9 cellular contexts compared by ENCODE assay signal in genomic region chr6:1390805-1391511, GRCh38. TPM values are rescaled to one million over a fixed set of nuclear protein-coding genes. Genes with fewer than 3 reads are reported as not detected.
DNase-seq lines count a peak whose midpoint lies in the region; ATAC-seq and TF ChIP-seq lines count a peak whose summit lies in the region.
"Had no signal": no experiment of that assay in that cellular context is flagged by ENCODE, and none has a peak within 500 bp of the region (broad histone marks: within the 10 kb centered on the region; RNA-seq: fewer than 3 reads in every experiment).

No MANE protein-coding gene starts in this region.

- no peak for ATAC-seq in GM18505 (IDR thresholded peaks at IDR 0.05; ENCODE audit: unreplicated experiment)

- no peak for TF ChIP-seq POLR2A in GM18505 (IDR thresholded peaks at IDR 0.05; ENCODE audit: borderline replicate concordance, extremely low read depth, insufficient read depth, insufficient read length)

- POLR2A ChIA-PET in HEK293T (lab: Yijun Ruan, JAX) = interaction anchor here (0.9 to 1.1 kb wide), 2 partner anchors 11 to 32 kb away, joined by 3 read pairs; no protein-coding TSS in a partner anchor
- POLR2A ChIA-PET in activated CD4-positive, alpha-beta memory T cell treated with anti-CD3 and anti-CD28 coated beads, Interleukin-2, amount 10 ng/mL, durations not matched to agents 7 days and 5 days (lab: Charles Lee) = interaction anchor here (0.5 kb wide), 1 partner anchor 25 kb away, joined by 3 read pairs; no protein-coding TSS in a partner anchor

- H3K27ac Mint-ChIP-seq in nephron = no peak overlapping the region
- no peak overlapping the region for H3K27ac Mint-ChIP-seq in activated T-helper 1 cell treated with anti-CD3 and anti-CD28 coated beads, Interleukin-12 subunit alpha, Interleukin-12 subunit beta, Interleukin-2, Interleukin-4 antibody, amounts not matched to agents 30 ng/mL and 10 ng/mL and 1 ng/mL, durations not matched to agents 14 hours and 24 hours and 36 hours
- H3K27ac Mint-ChIP-seq in activated CD4-positive, alpha-beta memory T cell treated with anti-CD3 and anti-CD28 coated beads, Interleukin-2, amount 10 ng/mL, durations not matched to agents 7 days and 5 days = no peak overlapping the region

- peak overlapping the region; percentile 70 for H3K4me3 ChIP-seq in AG09309 (ENCODE audit: control insufficient read depth, low read depth, low read length)
- H3K4me3 ChIP-seq in duodenal mucosa (ENCODE audit: low read depth in 1 of 2, low read length in 2 of 2) = peak overlapping the region; percentile 42 to 66

- H3K9me3 ChIP-seq in duodenal mucosa (ENCODE audit: control insufficient read depth in 1 of 2, low read length in 2 of 2) = no peaks in the 10 kb centered on the region

- CTCF ChIA-PET in HEK293T (lab: Yijun Ruan, JAX) = interaction anchor here (0.7 kb wide), 1 partner anchor 33 kb away, joined by 3 read pairs; no protein-coding TSS in a partner anchor
- CTCF ChIA-PET in activated CD4-positive, alpha-beta memory T cell treated with anti-CD3 and anti-CD28 coated beads, Interleukin-2, amount 10 ng/mL, durations not matched to agents 7 days and 5 days (lab: Charles Lee) = no interaction called here

- peak overlapping the region; percentile 1 to 16 for H3K9ac ChIP-seq in duodenal mucosa (ENCODE audit: low read depth in 1 of 2, low read length in 2 of 2)

- peaks cover 80% of the 10 kb centered on the region in 2 donors for H3K27me3 ChIP-seq in duodenal mucosa (ENCODE audit: control insufficient read depth in 1 of 2, insufficient read depth in 2 of 2, low read length in 2 of 2)

- peaks cover 93% of the 10 kb centered on the region for H3K27me3 Mint-ChIP-seq in nephron (ENCODE audit: low read depth)
- peaks cover 76% of the 10 kb centered on the region for H3K27me3 Mint-ChIP-seq in activated T-helper 1 cell treated with anti-CD3 and anti-CD28 coated beads, Interleukin-12 subunit alpha, Interleukin-12 subunit beta, Interleukin-2, Interleukin-4 antibody, amounts not matched to agents 30 ng/mL and 10 ng/mL and 1 ng/mL, durations not matched to agents 14 hours and 24 hours and 36 hours (ENCODE audit: insufficient read depth)
- peaks cover 78% of the 10 kb centered on the region for H3K27me3 Mint-ChIP-seq in activated CD4-positive, alpha-beta memory T cell treated with anti-CD3 and anti-CD28 coated beads, Interleukin-2, amount 10 ng/mL, durations not matched to agents 7 days and 5 days

- TF ChIP-seq CTCF in AG09309 (IDR thresholded peaks at IDR 0.05; ENCODE audit: control insufficient read depth, insufficient read depth, low read depth, low read length, missing control alignments) (no peak), nephron (IDR thresholded peaks at IDR 0.05; ENCODE audit: unreplicated experiment in 3 of 3) (no peak)

- H3K4me1 ChIP-seq in duodenal mucosa (ENCODE audit: control insufficient read depth in 1 of 2, insufficient read depth in 2 of 2, low read length in 2 of 2) = no peaks in the 10 kb centered on the region

- H3K36me3 Mint-ChIP-seq in nephron (ENCODE audit: low read depth) = no peaks in the 10 kb centered on the region
- no peaks in the 10 kb centered on the region for H3K36me3 Mint-ChIP-seq in activated T-helper 1 cell treated with anti-CD3 and anti-CD28 coated beads, Interleukin-12 subunit alpha, Interleukin-12 subunit beta, Interleukin-2, Interleukin-4 antibody, amounts not matched to agents 30 ng/mL and 10 ng/mL and 1 ng/mL, durations not matched to agents 14 hours and 24 hours and 36 hours (ENCODE audit: low read depth)
- H3K36me3 Mint-ChIP-seq in activated CD4-positive, alpha-beta memory T cell treated with anti-CD3 and anti-CD28 coated beads, Interleukin-2, amount 10 ng/mL, durations not matched to agents 7 days and 5 days (ENCODE audit: low read depth) = peaks cover 3% of the 10 kb centered on the region

- peaks cover 24% of the 10 kb centered on the region for H3K4me1 Mint-ChIP-seq in nephron
- H3K4me1 Mint-ChIP-seq in activated T-helper 1 cell treated with anti-CD3 and anti-CD28 coated beads, Interleukin-12 subunit alpha, Interleukin-12 subunit beta, Interleukin-2, Interleukin-4 antibody, amounts not matched to agents 30 ng/mL and 10 ng/mL and 1 ng/mL, durations not matched to agents 14 hours and 24 hours and 36 hours (ENCODE audit: low read depth) = no peaks in the 10 kb centered on the region
- H3K4me1 Mint-ChIP-seq in activated CD4-positive, alpha-beta memory T cell treated with anti-CD3 and anti-CD28 coated beads, Interleukin-2, amount 10 ng/mL, durations not matched to agents 7 days and 5 days = peaks cover 16% of the 10 kb centered on the region

- H3K4me3 Mint-ChIP-seq in nephron = peak overlapping the region; percentile 56 to 59 (median 56)
- H3K4me3 Mint-ChIP-seq in activated T-helper 1 cell treated with anti-CD3 and anti-CD28 coated beads, Interleukin-12 subunit alpha, Interleukin-12 subunit beta, Interleukin-2, Interleukin-4 antibody, amounts not matched to agents 30 ng/mL and 10 ng/mL and 1 ng/mL, durations not matched to agents 14 hours and 24 hours and 36 hours = no peak overlapping the region
- H3K4me3 Mint-ChIP-seq in activated CD4-positive, alpha-beta memory T cell treated with anti-CD3 and anti-CD28 coated beads, Interleukin-2, amount 10 ng/mL, durations not matched to agents 7 days and 5 days = no peak overlapping the region

- DNase-seq in AG09309 (ENCODE audit: low read depth) (no peak), HEK293T (ENCODE audit: extremely low spot score) (no peak), NCI-H2029 treated with DMSO at 0.1 percent for 48 hours (lab: John Stamatoyannopoulos, UW) (no peak)
- DNase-seq in activated T-helper 1 cell treated with anti-CD3 and anti-CD28 coated beads, Interleukin-12 subunit alpha, Interleukin-12 subunit beta, Interleukin-2, Interleukin-4 antibody, amounts not matched to agents 30 ng/mL and 10 ng/mL and 1 ng/mL, durations not matched to agents 14 hours and 24 hours and 36 hours (ENCODE audit: low spot score) = no peak
- no peak for DNase-seq in activated CD4-positive, alpha-beta memory T cell treated with anti-CD3 and anti-CD28 coated beads, Interleukin-2, amount 10 ng/mL, durations not matched to agents 7 days and 5 days

- no peaks in the 10 kb centered on the region for H3K36me3 ChIP-seq in duodenal mucosa (ENCODE audit: control insufficient read depth in 1 of 2, insufficient read depth in 2 of 2, low read length in 2 of 2)

- intact Hi-C loops in activated T-helper 1 cell treated with anti-CD3 and anti-CD28 coated beads, Interleukin-12 subunit alpha, Interleukin-12 subunit beta, Interleukin-2, Interleukin-4 antibody, amounts not matched to agents 30 ng/mL and 10 ng/mL and 1 ng/mL, durations not matched to agents 14 hours and 24 hours and 36 hours (cut with micrococcal nuclease) = no loop called here

- peak overlapping the region; percentile 11 for H3K27ac ChIP-seq in duodenal mucosa (ENCODE audit: low read depth, low read length)

- H3K9me3 Mint-ChIP-seq in nephron = no peaks in the 10 kb centered on the region
- no peaks in the 10 kb centered on the region for H3K9me3 Mint-ChIP-seq in activated T-helper 1 cell treated with anti-CD3 and anti-CD28 coated beads, Interleukin-12 subunit alpha, Interleukin-12 subunit beta, Interleukin-2, Interleukin-4 antibody, amounts not matched to agents 30 ng/mL and 10 ng/mL and 1 ng/mL, durations not matched to agents 14 hours and 24 hours and 36 hours
- no peaks in the 10 kb centered on the region for H3K9me3 Mint-ChIP-seq in activated CD4-positive, alpha-beta memory T cell treated with anti-CD3 and anti-CD28 coated beads, Interleukin-2, amount 10 ng/mL, durations not matched to agents 7 days and 5 days

TF ChIP-seq in HEK293T, 16 proteins besides CTCF, POLR2A, EP300 and RAD21:
- TF ChIP-seq L3MBTL2 (conservative IDR thresholded peaks at IDR 0.05) = peak; percentile 6; the same call in 1 of the 2 replicates
- TF ChIP-seq SUZ12 (IDR thresholded peaks at IDR 0.05) = no peak
- no peak for TF ChIP-seq HDGF (IDR thresholded peaks at IDR 0.05; ENCODE audit: borderline replicate concordance)
- no peak for TF ChIP-seq ELF4 (IDR thresholded peaks at IDR 0.05)

RNA-seq across cellular contexts. Expression of gene FOXF2, which starts 1.6 kb away (rescaled TPM):
- total RNA-seq in activated T-helper 1 cell treated with anti-CD3 and anti-CD28 coated beads, Interleukin-12 subunit alpha, Interleukin-12 subunit beta, Interleukin-2, Interleukin-4 antibody, amounts not matched to agents 30 ng/mL and 10 ng/mL and 1 ng/mL, durations not matched to agents 14 hours and 24 hours and 36 hours = not detected in 2 replicates
- not detected for total RNA-seq in activated CD4-positive, alpha-beta memory T cell treated with anti-CD3 and anti-CD28 coated beads, Interleukin-2, amount 10 ng/mL, durations not matched to agents 7 days and 5 days
- total RNA-seq: dermis blood vessel endothelial cell had no signal

Comparison
In these comparisons a context has a peak if more than half of its experiments do, and no peak if none do; other contexts are left out.
1. H3K4me3 Mint-ChIP-seq: peak in nephron (3 of 3); none in activated T-helper 1 cell treated with anti-CD3 and anti-CD28 coated beads, Interleukin-12 subunit alpha, Interleukin-12 subunit beta, Interleukin-2, Interleukin-4 antibody, amounts not matched to agents 30 ng/mL and 10 ng/mL and 1 ng/mL, durations not matched to agents 14 hours and 24 hours and 36 hours (single experiment) and activated CD4-positive, alpha-beta memory T cell treated with anti-CD3 and anti-CD28 coated beads, Interleukin-2, amount 10 ng/mL, durations not matched to agents 7 days and 5 days (single experiment).